8 cellular contexts compared by ENCODE assay signal in the genomic region with DNA sequence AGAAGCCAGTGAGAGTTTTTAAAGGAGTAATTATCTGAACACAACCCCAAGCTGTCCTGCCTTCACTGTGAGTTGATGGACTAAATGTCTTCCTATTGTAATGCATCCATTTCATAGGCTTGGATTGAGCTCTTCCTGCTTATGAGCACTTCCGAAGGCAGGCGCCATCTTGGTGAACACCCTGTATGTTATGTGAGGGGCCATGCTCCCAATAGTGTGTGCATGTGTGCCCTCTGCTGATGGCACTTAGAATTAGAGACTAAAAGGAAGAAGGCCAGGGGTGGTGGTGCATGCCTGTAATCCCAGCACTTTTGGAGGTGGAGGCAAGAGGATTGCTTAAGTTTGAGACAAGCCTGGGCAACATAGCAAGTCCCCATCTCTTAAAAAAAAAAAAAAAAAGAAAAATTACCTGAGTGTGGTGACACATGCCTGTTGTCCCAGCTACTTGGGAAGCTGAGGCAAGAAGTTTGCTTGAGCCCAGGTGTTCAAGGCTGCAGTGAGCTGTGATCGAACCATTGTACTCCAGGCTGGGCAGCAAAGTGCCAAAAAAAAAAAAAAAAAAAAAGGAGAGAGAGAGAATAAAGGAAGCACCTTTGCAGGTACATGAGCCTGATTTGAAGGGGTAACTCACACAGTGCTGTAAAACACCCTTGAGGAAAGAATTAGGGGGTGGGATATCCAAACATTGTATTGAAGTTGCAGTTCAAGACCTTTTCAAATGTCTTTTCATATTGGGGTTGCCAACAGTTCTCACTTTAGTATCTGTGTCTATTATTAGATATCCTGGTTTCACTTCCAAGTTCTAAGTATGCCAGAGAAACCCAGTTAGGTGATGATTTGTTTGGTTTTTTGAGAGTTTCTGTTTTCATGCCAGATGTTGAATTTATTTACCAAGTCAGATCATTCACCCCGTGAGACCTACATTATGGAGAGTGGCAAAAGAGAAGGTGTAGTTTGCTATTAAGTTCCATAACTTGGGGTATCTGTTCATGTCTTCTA.
DNase-seq lines count a peak whose midpoint lies in the region; ATAC-seq and TF ChIP-seq lines count a peak whose summit lies in the region.

No MANE protein-coding gene starts in this region.

- H3K4me1 ChIP-seq in IMR-90 (ENCODE audit: control insufficient read depth, insufficient read depth, low read length) (peaks cover 26% of the 10 kb centered on the region), tibial artery (peaks cover 0 to 63% (median 40%) of the 10 kb centered on the region in 4 donors)

- no peak overlapping the region for H4K5ac ChIP-seq in IMR-90 (ENCODE audit: low read depth, low read length)

- WGBS in IMR-90 (ENCODE audit: extremely low coverage in 2 of 2, insufficient read length in 1 of 2), 2 experiments = no CpG with 5 or more reads among the region's 4 CpGs

- no peak overlapping the region for H3K56ac ChIP-seq in IMR-90 (ENCODE audit: extremely low read depth, insufficient read depth, low read length)

- H3K18ac ChIP-seq in IMR-90 (ENCODE audit: low read depth, low read length) = peak overlapping the region; percentile 11; the same call in 1 of the 2 replicates

- dilution Hi-C loops in IMR-90 (cut with HindIII; ENCODE audit: low sequenced_read_pairs, unreplicated experiment) = no loop called here

- H3K9me3 ChIP-seq in IMR-90 (ENCODE audit: control insufficient read depth, insufficient read depth, low read length) (no peaks in the 10 kb centered on the region), tibial artery (no peaks in the 10 kb centered on the region)

- H3K4me3 ChIP-seq in IMR-90 (ENCODE audit: insufficient read depth, low read depth, low read length) (no peak overlapping the region), tibial artery (no peak overlapping the region)

- no peak overlapping the region for H2AK9ac ChIP-seq in IMR-90 (replicated peaks; ENCODE audit: low read depth, low read length, poor library complexity)

- H3K27me3 ChIP-seq in IMR-90 (ENCODE audit: control insufficient read depth, insufficient read depth, low read length) (no peaks in the 10 kb centered on the region), tibial artery (no peaks in the 10 kb centered on the region)

- peaks cover 92% of the 10 kb centered on the region for H4K20me1 ChIP-seq in IMR-90 (ENCODE audit: insufficient read depth, low read length)

- TF ChIP-seq RAD21 in IMR-90 (IDR thresholded peaks at IDR 0.05; ENCODE audit: low read length) = no peak

- peak overlapping the region; percentile 19; the same call in 1 of the 2 replicates for H3K27ac ChIP-seq in IMR-90 (ENCODE audit: insufficient read depth, low read length)
- peak overlapping the region; percentile 33 for H3K27ac ChIP-seq in VCaP
- H3K27ac ChIP-seq in tibial artery = no peak overlapping the region

- H3K36me3 ChIP-seq in IMR-90 (ENCODE audit: control insufficient read depth, insufficient read depth, low read length) = peaks cover 16% of the 10 kb centered on the region
- H3K36me3 ChIP-seq in tibial artery = peaks cover 5 to 12% (median 12%) of the 10 kb centered on the region in 3 donors

- CTCF ChIA-PET in IMR-90 (lab: Yijun Ruan, JAX) = interaction anchor here (0.6 to 1.6 kb wide), 2 partner anchors 9 to 558 kb away, joined by 3 to 4 read pairs; no protein-coding TSS in a partner anchor

- H2AFZ ChIP-seq in IMR-90 (replicated peaks; ENCODE audit: low read length, poor library complexity) = no peak overlapping the region

- TF ChIP-seq CTCF in IMR-90 (conservative IDR thresholded peaks at IDR 0.05; ENCODE audit: low read depth, low read length) (0 out of 2 replicates have a peak, but pooled peaks have one; percentile 7), VCaP (conservative IDR thresholded peaks at IDR 0.05) (no peak), tibial artery (IDR thresholded peaks at IDR 0.05) (no peak)

- no peak overlapping the region for H4K91ac ChIP-seq in IMR-90 (ENCODE audit: insufficient read depth, low read depth, low read length)

- no peak overlapping the region for H3K4me2 ChIP-seq in IMR-90 (ENCODE audit: low read depth, low read length)

- H2BK5ac ChIP-seq in IMR-90 (ENCODE audit: low read depth, low read length, poor library complexity, severe bottlenecking) = peak overlapping the region; percentile 52

- 0 out of 3 replicates have a peak overlapping the region, but pooled peaks have one; percentile 45 for H2BK15ac ChIP-seq in IMR-90 (ENCODE audit: low read depth, low read length)

- H3K23ac ChIP-seq in IMR-90 (ENCODE audit: low read depth, low read length) = peak overlapping the region; percentile 71

- peak; percentile 48 for ATAC-seq in GM21576 (IDR thresholded peaks at IDR 0.05; ENCODE audit: unreplicated experiment)
- ATAC-seq in IMR-90 (ENCODE audit: low read depth) = no peak

- no peak overlapping the region for H3K9ac ChIP-seq in IMR-90 (ENCODE audit: low read depth, low read length)

- H3K4ac ChIP-seq in IMR-90 (ENCODE audit: low read depth, low read length) = peak overlapping the region; percentile 4; the same call in 1 of the 2 replicates

- H4K8ac ChIP-seq in IMR-90 (ENCODE audit: low read depth in 2 of 2, low read length in 2 of 2) = peak overlapping the region in 1 of 2 experiments; percentile 35; a peak in 2 of 4 replicates

- no peak overlapping the region for H2BK120ac ChIP-seq in IMR-90 (ENCODE audit: low read depth, low read length)

- TF ChIP-seq POLR2A in IMR-90 (IDR thresholded peaks at IDR 0.05; ENCODE audit: low read depth, low read length) = no peak

- DNase-seq in activated CD4-positive, alpha-beta T cell treated with anti-CD3 and anti-CD28 coated beads for 48 hours = peak; percentile 20
- DNase-seq in activated CD4-positive, alpha-beta T cell treated with anti-CD3 and anti-CD28 coated beads, Interleukin-2, amount 50 U/mL, for 4 hours = no peak
- DNase-seq in IMR-90 (no peak), kidney tubule cell (ENCODE audit: low spot score) (peak; percentile 35), GM03348 (ENCODE audit: low spot score) (no peak), tibial artery (no peak)

- intact Hi-C loops in IMR-90 (cut with micrococcal nuclease) (no loop called here), tibial artery (cut with DNase I; ENCODE audit: low total_unique reads) (no loop called here)

- POLR2A ChIA-PET in IMR-90 (lab: Charles Lee; ENCODE audit: unreplicated experiment) = no interaction called here

- peak overlapping the region; percentile 34; the same call in 1 of the 2 replicates for H3K14ac ChIP-seq in IMR-90 (replicated peaks; ENCODE audit: low read depth, low read length)

- no peak overlapping the region for H2BK20ac ChIP-seq in IMR-90 (ENCODE audit: low read depth, low read length)

- H2AK5ac ChIP-seq in IMR-90 (ENCODE audit: low read depth, low read length) = peak overlapping the region; percentile 61; the same call in 1 of the 2 replicates

- in situ Hi-C loops in IMR-90 (cut with MboI; ENCODE audit: low sequenced_read_pairs) = no loop called here

- peaks cover 41% of the 10 kb centered on the region for H3K9me1 ChIP-seq in IMR-90 (ENCODE audit: insufficient read depth, low read length)

- peaks cover 14 to 81% of the 10 kb centered on the region in 2 experiments; a peak in 3 of 4 replicates for H3K79me1 ChIP-seq in IMR-90 (ENCODE audit: low read depth in 1 of 2, low read length in 2 of 2)

- no TSS peak for BruUV-seq in IMR-90 (replicated peaks; lab: Mats Ljungman, UMichigan)

TF ChIP-seq in IMR-90, 13 proteins besides CTCF, POLR2A, EP300 and RAD21:
- TF ChIP-seq MXI1 (IDR thresholded peaks at IDR 0.05; ENCODE audit: borderline replicate concordance, low read depth, low read length) = no peak
- no peak for TF ChIP-seq RCOR1 (IDR thresholded peaks at IDR 0.05; ENCODE audit: insufficient replicate concordance, low read length)
- no peak for TF ChIP-seq FOS (IDR thresholded peaks at IDR 0.05; ENCODE audit: low read depth, low read length)
- TF ChIP-seq CEBPB (IDR thresholded peaks at IDR 0.05; ENCODE audit: low read depth, low read length) = no peak
- no peak for TF ChIP-seq MAFK (IDR thresholded peaks at IDR 0.05; ENCODE audit: low read depth, low read length)
- no peak for TF ChIP-seq BHLHE40 (IDR thresholded peaks at IDR 0.05; ENCODE audit: low read depth, low read length)
- no peak for TF ChIP-seq NFE2L2 (IDR thresholded peaks at IDR 0.05; ENCODE audit: low read depth, low read length)
- no peak for TF ChIP-seq RFX5 (IDR thresholded peaks at IDR 0.05; ENCODE audit: low read depth, low read length)
- TF ChIP-seq CHD1 (IDR thresholded peaks at IDR 0.05; ENCODE audit: low read depth, low read length) = no peak
- TF ChIP-seq SMC3 (IDR thresholded peaks at IDR 0.05; ENCODE audit: low read depth, low read length) = no peak
- TF ChIP-seq USF2 (IDR thresholded peaks at IDR 0.05; ENCODE audit: low read depth, low read length) = no peak
- TF ChIP-seq, protein P1, sequence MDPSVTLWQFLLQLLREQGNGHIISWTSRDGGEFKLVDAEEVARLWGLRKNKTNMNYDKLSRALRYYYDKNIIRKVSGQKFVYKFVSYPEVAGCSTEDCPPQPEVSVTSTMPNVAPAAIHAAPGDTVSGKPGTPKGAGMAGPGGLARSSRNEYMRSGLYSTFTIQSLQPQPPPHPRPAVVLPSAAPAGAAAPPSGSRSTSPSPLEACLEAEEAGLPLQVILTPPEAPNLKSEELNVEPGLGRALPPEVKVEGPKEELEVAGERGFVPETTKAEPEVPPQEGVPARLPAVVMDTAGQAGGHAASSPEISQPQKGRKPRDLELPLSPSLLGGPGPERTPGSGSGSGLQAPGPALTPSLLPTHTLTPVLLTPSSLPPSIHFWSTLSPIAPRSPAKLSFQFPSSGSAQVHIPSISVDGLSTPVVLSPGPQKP (IDR thresholded peaks at IDR 0.05; ENCODE audit: borderline replicate concordance, low read depth, low read length) = no peak
- TF ChIP-seq MAZ (IDR thresholded peaks at IDR 0.05; ENCODE audit: borderline replicate concordance, low read depth, low read length) = no peak
TF ChIP-seq in IMR-90: peak in this region for 0.

Comparison
In these comparisons a context has a peak if more than half of its experiments do, and no peak if none do; other contexts are left out.
1. DNase-seq: peak in activated CD4-positive, alpha-beta T cell treated with anti-CD3 and anti-CD28 coated beads for 48 hours (single experiment) and kidney tubule cell (single experiment); none in activated CD4-positive, alpha-beta T cell treated with anti-CD3 and anti-CD28 coated beads, Interleukin-2, amount 50 U/mL, for 4 hours (0 of 2), IMR-90 (single experiment), GM03348 (single experiment) and tibial artery (0 of 2).
2. H3K27ac ChIP-seq: peak in IMR-90 (single experiment) and VCaP (single experiment); none in tibial artery (0 of 2).